10 cellular contexts compared by ENCODE assay signal in the genomic region with DNA sequence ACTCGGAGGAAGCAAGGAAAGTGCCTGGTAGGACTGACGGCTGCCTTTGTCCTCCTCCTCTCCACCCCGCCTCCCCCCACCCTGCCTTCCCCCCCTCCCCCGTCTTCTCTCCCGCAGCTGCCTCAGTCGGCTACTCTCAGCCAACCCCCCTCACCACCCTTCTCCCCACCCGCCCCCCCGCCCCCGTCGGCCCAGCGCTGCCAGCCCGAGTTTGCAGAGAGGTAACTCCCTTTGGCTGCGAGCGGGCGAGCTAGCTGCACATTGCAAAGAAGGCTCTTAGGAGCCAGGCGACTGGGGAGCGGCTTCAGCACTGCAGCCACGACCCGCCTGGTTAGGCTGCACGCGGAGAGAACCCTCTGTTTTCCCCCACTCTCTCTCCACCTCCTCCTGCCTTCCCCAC. TPM values are rescaled to one million over a fixed set of nuclear protein-coding genes. Genes with fewer than 3 reads are reported as not detected.
A peak's percentile ranks its signal among the peaks of the same experiment; 100 is the strongest.
DNase-seq lines count a peak whose midpoint lies in the region; ATAC-seq and TF ChIP-seq lines count a peak whose summit lies in the region.
"Had no signal": no experiment of that assay in that cellular context is flagged by ENCODE, and none has a peak within 500 bp of the region (broad histone marks: within the 10 kb centered on the region; RNA-seq: fewer than 3 reads in every experiment).

No MANE protein-coding gene starts in this region.

- peaks cover 0 to 5% (median 0%) of the 10 kb centered on the region in 12 donors for H3K4me1 ChIP-seq in heart left ventricle

- H3K36me3 ChIP-seq in heart left ventricle: no peaks in the 10 kb centered on the region

- no peaks in the 10 kb centered on the region for H3K36me3 Mint-ChIP-seq in T-helper 17 cell (ENCODE audit: low read depth)
- H3K36me3 Mint-ChIP-seq in progenitor cell of endocrine pancreas (ENCODE audit: insufficient read depth): no peaks in the 10 kb centered on the region

- H3K27ac ChIP-seq in heart left ventricle: peak overlapping the region in 10 of 12 donors; percentile 43 to 79 (median 66)

- H3K27me3 Mint-ChIP-seq in T-helper 17 cell (peaks cover 25% of the 10 kb centered on the region), progenitor cell of endocrine pancreas (peaks cover 53% of the 10 kb centered on the region)

- H3K9me3 ChIP-seq in T-helper 17 cell (ENCODE audit: control insufficient read depth, low read length, poor library complexity, severe bottlenecking) (no peaks in the 10 kb centered on the region), heart left ventricle (peaks cover 0 to 6% (median 0%) of the 10 kb centered on the region in 12 donors)

- peaks cover 0 to 56% (median 0%) of the 10 kb centered on the region in 9 donors for H3K27me3 ChIP-seq in heart left ventricle

- intact Hi-C loops in heart left ventricle (cut with DNase I): loop anchor here in 4 of 10 donors (2.0 to 10.0 kb wide), 3 partner anchors 175 to 249 kb away; no protein-coding TSS in a partner anchor

- H3K4me3 Mint-ChIP-seq in T-helper 17 cell: peak overlapping the region; percentile 72
- H3K4me3 Mint-ChIP-seq in progenitor cell of endocrine pancreas (ENCODE audit: low read depth): peak overlapping the region; percentile 69

- DNase-seq in EL: peak; percentile 25
- no peak for DNase-seq in T-helper 17 cell
- peak in 3 of 5 donors; percentile 15 to 49 (median 40) for DNase-seq in heart left ventricle
- no peak for DNase-seq in progenitor cell of endocrine pancreas (ENCODE audit: low spot score, unreplicated experiment)
- no peak for DNase-seq in activated CD4-positive, alpha-beta T cell treated with anti-CD3 and anti-CD28 coated beads, Interleukin-2, amount 50 U/mL, for 1 hour
- DNase-seq in NCI-H1048 (lab: John Stamatoyannopoulos, UW): no peak
- no peak for DNase-seq in omental fat pad (ENCODE audit: low spot score)

- peak overlapping the region; percentile 3 to 63 (median 54) for H3K4me3 ChIP-seq in heart left ventricle
- H3K4me3 ChIP-seq: K562 had no signal

- no peak for TF ChIP-seq CTCF in heart left ventricle (IDR thresholded peaks at IDR 0.05)
- no peak for TF ChIP-seq CTCF in progenitor cell of endocrine pancreas (IDR thresholded peaks at IDR 0.05; ENCODE audit: unreplicated experiment)
- TF ChIP-seq CTCF in omental fat pad (IDR thresholded peaks at IDR 0.05): no peak

- H3K4me1 Mint-ChIP-seq in T-helper 17 cell: peaks cover 2% of the 10 kb centered on the region
- peaks cover 4% of the 10 kb centered on the region for H3K4me1 Mint-ChIP-seq in progenitor cell of endocrine pancreas (ENCODE audit: low read depth)

- H3K27ac Mint-ChIP-seq in T-helper 17 cell (no peak overlapping the region), progenitor cell of endocrine pancreas (no peak overlapping the region)
- H3K27ac Mint-ChIP-seq: stimulated activated naive CD8-positive, alpha-beta T cell treated with anti-CD3 and anti-CD28 coated beads, Interleukin-15, Interleukin-2, amounts not matched to agents 100 ng/mL and 50 ng/mL, for 24 hours had no signal

- WGBS in heart left ventricle, 4 donors: 1 to 35% (median 12%) methylated on average over 10 to 20 of the region's 21 CpGs

- ATAC-seq in T-helper 17 cell (no peak), heart left ventricle (peak; percentile 12 to 41 (median 28)), GM19395 (IDR thresholded peaks at IDR 0.05; ENCODE audit: unreplicated experiment) (no peak), omental fat pad (ENCODE audit: low FRiP score) (no peak)
- ATAC-seq: K562 had no signal

- TF ChIP-seq POLR2A in heart left ventricle (IDR thresholded peaks at IDR 0.05): no peak

- H3K9me3 Mint-ChIP-seq in progenitor cell of endocrine pancreas (ENCODE audit: low read depth): peaks cover 4% of the 10 kb centered on the region
- H3K9me3 Mint-ChIP-seq: stimulated activated naive CD8-positive, alpha-beta T cell treated with anti-CD3 and anti-CD28 coated beads, Interleukin-15, Interleukin-2, amounts not matched to agents 100 ng/mL and 50 ng/mL, for 24 hours had no signal

RNA-seq across cellular contexts. Expression of a gene that starts 0.5 kb away (rescaled TPM):
- 1 to 10 TPM in 1 of 2 donors, under 1 TPM in 1; 0.22 to 1.5 TPM for total RNA-seq in T-helper 17 cell
- total RNA-seq in heart left ventricle: 10 to 100 TPM in 8 of 9 donors, 1 to 10 TPM in 1; 9.5 to 30.1 (median 20.1) TPM
- polyA plus RNA-seq in heart left ventricle: 1 to 10 TPM; 3.0 to 3.4 TPM
- 1.1 and 1.4 TPM in 2 replicates for total RNA-seq in progenitor cell of endocrine pancreas
- 10 to 100 TPM in 3 of 4 donors, 1 to 10 TPM in 1; 8.0 to 22.2 (median 14.6) TPM for total RNA-seq in omental fat pad

Comparison
In these comparisons a context has a peak if more than half of its experiments do, and no peak if none do; other contexts are left out.
1. DNase-seq: peak in EL (single experiment) and heart left ventricle (3 of 5); none in T-helper 17 cell (0 of 3), progenitor cell of endocrine pancreas (single experiment), activated CD4-positive, alpha-beta T cell treated with anti-CD3 and anti-CD28 coated beads, Interleukin-2, amount 50 U/mL, for 1 hour (single experiment), NCI-H1048 (single experiment) and omental fat pad (single experiment).
2. ATAC-seq: peak in heart left ventricle (4 of 4); none in T-helper 17 cell (single experiment), GM19395 (single experiment) and omental fat pad (single experiment).